Comparison of ENCODE assay signal across 1 cellular context in genomic region chr11:64872790-64873488, GRCh38.
TF ChIP-seq lines count a peak whose summit lies in the region.

No MANE protein-coding gene starts in this region.

TF ChIP-seq in GM23338, 12 proteins besides CTCF, POLR2A, EP300 and RAD21:
- no peak for TF ChIP-seq EZH2 (IDR thresholded peaks at IDR 0.05; ENCODE audit: low read depth, unreplicated experiment)
- TF ChIP-seq NANOG (IDR thresholded peaks at IDR 0.05; ENCODE audit: borderline replicate concordance): no peak
